Comparison of ENCODE assay signal across 19 cellular contexts in the genomic region with DNA sequence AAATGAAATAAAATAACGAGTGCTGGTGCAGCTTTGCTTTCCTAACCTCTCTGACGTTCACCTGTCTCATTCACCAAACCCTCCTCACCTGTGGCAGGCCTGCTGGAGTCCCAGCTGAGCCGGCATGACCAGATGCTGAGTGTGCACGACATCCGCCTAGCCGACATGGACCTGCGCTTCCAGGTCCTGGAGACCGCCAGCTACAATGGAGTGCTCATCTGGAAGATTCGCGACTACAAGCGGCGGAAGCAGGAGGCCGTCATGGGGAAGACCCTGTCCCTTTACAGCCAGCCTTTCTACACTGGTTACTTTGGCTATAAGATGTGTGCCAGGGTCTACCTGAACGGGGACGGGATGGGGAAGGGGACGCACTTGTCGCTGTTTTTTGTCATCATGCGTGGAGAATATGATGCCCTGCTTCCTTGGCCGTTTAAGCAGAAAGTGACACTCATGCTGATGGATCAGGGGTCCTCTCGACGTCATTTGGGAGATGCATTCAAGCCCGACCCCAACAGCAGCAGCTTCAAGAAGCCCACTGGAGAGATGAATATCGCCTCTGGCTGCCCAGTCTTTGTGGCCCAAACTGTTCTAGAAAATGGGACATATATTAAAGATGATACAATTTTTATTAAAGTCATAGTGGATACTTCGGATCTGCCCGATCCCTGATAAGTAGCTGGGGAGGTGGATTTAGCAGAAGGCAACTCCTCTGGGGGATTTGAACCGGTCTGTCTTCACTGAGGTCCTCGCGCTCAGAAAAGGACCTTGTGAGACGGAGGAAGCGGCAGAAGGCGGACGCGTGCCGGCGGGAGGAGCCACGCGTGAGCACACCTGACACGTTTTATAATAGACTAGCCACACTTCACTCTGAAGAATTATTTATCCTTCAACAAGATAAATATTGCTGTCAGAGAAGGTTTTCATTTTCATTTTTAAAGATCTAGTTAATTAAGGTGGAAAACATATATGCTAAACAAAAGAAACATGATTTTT. TPM values are rescaled to one million over a fixed set of nuclear protein-coding genes. Genes with fewer than 3 reads are reported as not detected.
A peak's percentile ranks its signal among the peaks of the same experiment; 100 is the strongest.
DNase-seq lines count a peak whose midpoint lies in the region; ATAC-seq, FAIRE-seq and TF ChIP-seq lines count a peak whose summit lies in the region.
"Had no signal": no experiment of that assay in that cellular context is flagged by ENCODE, and none has a peak within 500 bp of the region (broad histone marks: within the 10 kb centered on the region; RNA-seq: fewer than 3 reads in every experiment).

No MANE protein-coding gene starts in this region.

- no peak for TF ChIP-seq POLR2A in endothelial cell of umbilical vein (IDR thresholded peaks at IDR 0.05; ENCODE audit: low read depth, low read length)

- dilution Hi-C loops in endothelial cell of umbilical vein (cut with MboI; ENCODE audit: extremely low pct_ligation_motif_present, low sequenced_read_pairs) = no loop called here

- intact Hi-C loops in cardiac septum (cut with DNase I) = no loop called here
- intact Hi-C loops in left ventricle myocardium inferior (cut with micrococcal nuclease) = no loop called here
- intact Hi-C loops in Panc1 (cut with micrococcal nuclease; ENCODE audit: unreplicated experiment) = no loop called here
- intact Hi-C loops in endothelial cell of umbilical vein (cut with micrococcal nuclease) = no loop called here
- intact Hi-C loops in upper lobe of right lung (cut with DNase I) = no loop called here

- TF ChIP-seq CTCF in left ventricle myocardium inferior (IDR thresholded peaks at IDR 0.05; ENCODE audit: borderline replicate concordance) (no peak), Panc1 (IDR thresholded peaks at IDR 0.05) (no peak), endothelial cell of umbilical vein (IDR thresholded peaks at IDR 0.05; ENCODE audit: extremely low read depth in 1 of 2, insufficient read depth in 1 of 2, low read depth in 1 of 2, low read length in 2 of 2) (no peak), upper lobe of right lung (IDR thresholded peaks at IDR 0.05) (no peak)

- H3K4me2 ChIP-seq in endothelial cell of umbilical vein (ENCODE audit: insufficient read depth, low read length) = no peak overlapping the region

- H3K4me1 ChIP-seq in left ventricle myocardium inferior (peaks cover 12% of the 10 kb centered on the region), Panc1 (ENCODE audit: control insufficient read depth, insufficient read depth, low read length) (no peaks in the 10 kb centered on the region), endothelial cell of umbilical vein (ENCODE audit: control insufficient read depth, extremely low read depth, insufficient read depth, low read length) (no peaks in the 10 kb centered on the region), upper lobe of right lung (no peaks in the 10 kb centered on the region)
- H3K4me1 ChIP-seq: HAP-1 had no signal

- no peak for FAIRE-seq in endothelial cell of umbilical vein (lab: Jason Lieb, UNC)
- FAIRE-seq: RCC 7860 had no signal

- BruUV-seq in Panc1 (replicated peaks; lab: Mats Ljungman, UMichigan) (TSS peak; percentile 57), endothelial cell of umbilical vein (replicated peaks; lab: Mats Ljungman, UMichigan) (TSS peak; percentile 15)

- no peak overlapping the region for H3K27ac ChIP-seq in left ventricle myocardium inferior (replicated peaks)
- no peak overlapping the region for H3K27ac ChIP-seq in Panc1 (ENCODE audit: low read length)
- no peak overlapping the region for H3K27ac ChIP-seq in endothelial cell of umbilical vein (ENCODE audit: insufficient read depth, low read depth, low read length)
- no peak overlapping the region for H3K27ac ChIP-seq in upper lobe of right lung

- H3K36me3 ChIP-seq in left ventricle myocardium inferior (peaks cover 31% of the 10 kb centered on the region), Panc1 (ENCODE audit: control insufficient read depth, insufficient read depth, low read length) (no peaks in the 10 kb centered on the region; the same call in 1 of the 2 replicates), endothelial cell of umbilical vein (ENCODE audit: control insufficient read depth in 2 of 2, extremely low read depth in 1 of 2, insufficient read depth in 2 of 2, low read length in 2 of 2) (peaks cover 0 to 15% of the 10 kb centered on the region in 2 experiments), upper lobe of right lung (peaks cover 38% of the 10 kb centered on the region)

- H2AFZ ChIP-seq in endothelial cell of umbilical vein (ENCODE audit: low read depth, low read length) = no peak overlapping the region

- H3K27me3 ChIP-seq in left ventricle myocardium inferior (ENCODE audit: low read depth) (no peaks in the 10 kb centered on the region), Panc1 (ENCODE audit: control insufficient read depth, insufficient read depth, low read length) (no peaks in the 10 kb centered on the region), endothelial cell of umbilical vein (ENCODE audit: control insufficient read depth in 2 of 2, insufficient read depth in 2 of 2, low read length in 2 of 2) (no peaks in the 10 kb centered on the region), upper lobe of right lung (no peaks in the 10 kb centered on the region)

- POLR2A ChIA-PET in Panc1 (lab: Charles Lee) (no interaction called here), endothelial cell of umbilical vein (lab: Charles Lee) (no interaction called here)

- H3K4me3 ChIP-seq in left ventricle myocardium inferior (no peak overlapping the region), Panc1 (ENCODE audit: low read depth in 2 of 2, low read length in 2 of 2) (no peak overlapping the region), endothelial cell of umbilical vein (replicated peaks in 1 of 3; ENCODE audit: insufficient read depth in 1 of 3, low read depth in 1 of 3, low read length in 3 of 3) (no peak overlapping the region), upper lobe of right lung (no peak overlapping the region)
- H3K4me3 ChIP-seq: HAP-1 had no signal

- H3K9me3 ChIP-seq in left ventricle myocardium inferior (replicated peaks) (no peaks in the 10 kb centered on the region), Panc1 (ENCODE audit: control insufficient read depth, insufficient read depth, low read depth, low read length) (no peaks in the 10 kb centered on the region), endothelial cell of umbilical vein (replicated peaks; ENCODE audit: control insufficient read depth, insufficient read depth, low read length) (no peaks in the 10 kb centered on the region), upper lobe of right lung (no peaks in the 10 kb centered on the region)

- no peak overlapping the region for H3K9ac ChIP-seq in endothelial cell of umbilical vein (replicated peaks; ENCODE audit: extremely low read depth, insufficient read depth, low read length)

- in situ Hi-C loops in Panc1 (cut with HindIII; ENCODE audit: low pct_unique_long_range_greater_than_20kb, low sequenced_read_pairs) = no loop called here

- H4K20me1 ChIP-seq in endothelial cell of umbilical vein (replicated peaks; ENCODE audit: control insufficient read depth, extremely low read depth, insufficient read depth, low read length) = no peaks in the 10 kb centered on the region

- DNase-seq in cardiac septum (ENCODE audit: low spot score) (peak; percentile 53), left ventricle myocardium inferior (no peak), Panc1 (ENCODE audit: low read depth, low spot score) (no peak), endothelial cell of umbilical vein (ENCODE audit: low read depth, low spot score) (no peak), upper lobe of right lung (peak; percentile 48), Ammon's horn (ENCODE audit: low spot score) (no peak), NCI-H526 (lab: John Stamatoyannopoulos, UW) (no peak), anterior cingulate cortex (lab: John Stamatoyannopoulos, UW) (no peak)
- DNase-seq: CD8-positive, alpha-beta T cell; DMS79 treated with DMSO at 0.1 percent for 48 hours; KBM-7; NCI-H1436; NCI-H2029 treated with DMSO at 0.1 percent for 48 hours; NCI-H510A; NCI-H82; SHP77 treated with DMSO at 0.1 percent for 48 hours had no signal

- ATAC-seq in Panc1 (no peak), upper lobe of right lung (no peak)
- ATAC-seq: CD8-positive, alpha-beta T cell had no signal

- H3K9me1 ChIP-seq in endothelial cell of umbilical vein (replicated peaks; ENCODE audit: control insufficient read depth, extremely low read depth, insufficient read depth, low read length) = no peaks in the 10 kb centered on the region

- H3K79me2 ChIP-seq in endothelial cell of umbilical vein (ENCODE audit: control insufficient read depth, insufficient read depth, low read length) = no peaks in the 10 kb centered on the region

- CTCF ChIA-PET in Panc1 (lab: Charles Lee) (no interaction called here), endothelial cell of umbilical vein (lab: Charles Lee) (no interaction called here)

TF ChIP-seq in endothelial cell of umbilical vein, 7 proteins besides CTCF, POLR2A, EP300 and RAD21:
- TF ChIP-seq EZH2 (IDR thresholded peaks at IDR 0.05; ENCODE audit: borderline replicate concordance, low read depth, low read length, severe bottlenecking) = no peak
- TF ChIP-seq, protein P1, sequence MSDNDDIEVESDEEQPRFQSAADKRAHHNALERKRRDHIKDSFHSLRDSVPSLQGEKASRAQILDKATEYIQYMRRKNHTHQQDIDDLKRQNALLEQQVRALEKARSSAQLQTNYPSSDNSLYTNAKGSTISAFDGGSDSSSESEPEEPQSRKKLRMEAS (IDR thresholded peaks at IDR 0.05; ENCODE audit: insufficient read depth, insufficient read length) = no peak
- TF ChIP-seq GATA2 (IDR thresholded peaks at IDR 0.05; ENCODE audit: insufficient read depth, insufficient read length, low read depth, low read length) = no peak
- no peak for TF ChIP-seq POLR2AphosphoS5 (IDR thresholded peaks at IDR 0.05; ENCODE audit: insufficient read depth, low read depth, low read length)
- no peak for TF ChIP-seq MYC (IDR thresholded peaks at IDR 0.05; ENCODE audit: low read depth, low read length)
- TF ChIP-seq JUN (IDR thresholded peaks at IDR 0.05; ENCODE audit: borderline replicate concordance, insufficient read depth, insufficient read length, low read depth) = no peak
- TF ChIP-seq FOS (IDR thresholded peaks at IDR 0.05; ENCODE audit: borderline replicate concordance, insufficient read depth, low read length) = no peak

RNA-seq across cellular contexts. Expression of a gene that starts 17.1 kb away (rescaled TPM):
- total RNA-seq in cardiac septum (not detected), left ventricle myocardium inferior (not detected), Panc1 (2021; ENCODE audit: unreplicated experiment) (0.44 TPM), endothelial cell of umbilical vein (not detected in 2 replicates), upper lobe of right lung (19.8 TPM)
- 0.97 TPM for polyA plus RNA-seq in Panc1 (2012; ENCODE audit: insufficient read length)
- polyA plus RNA-seq in endothelial cell of umbilical vein = 0.03 and 0.05 TPM in 2 replicates
- polyA plus RNA-seq in endothelial cell of umbilical vein (2011; cell fraction: cytosol; rRNA removed) = not detected in 2 replicates
- polyA plus RNA-seq in endothelial cell of umbilical vein (2011; cell fraction: nucleus; rRNA removed) = 0.13 and 0.25 TPM in 2 replicates
- not detected in 2 replicates for polyA plus RNA-seq in endothelial cell of umbilical vein (2012)
- not detected in 2 replicates for polyA minus RNA-seq in endothelial cell of umbilical vein
- not detected for polyA minus RNA-seq in endothelial cell of umbilical vein (2011; cell fraction: cytosol; rRNA and poly(A)+ RNA removed)
- 0.19 TPM in 1 of 2 replicates, not detected in the other for polyA minus RNA-seq in endothelial cell of umbilical vein (2011; cell fraction: nucleus; rRNA and poly(A)+ RNA removed)
- total RNA-seq: G401 had no signal

Comparison
In these comparisons a context has a peak if more than half of its experiments do, and no peak if none do; other contexts are left out.
1. DNase-seq: peak in cardiac septum (single experiment) and upper lobe of right lung (single experiment); none in left ventricle myocardium inferior (single experiment), Panc1 (single experiment), endothelial cell of umbilical vein (single experiment), Ammon's horn (single experiment), NCI-H526 (0 of 2) and anterior cingulate cortex (0 of 58).
2. RNA of a gene that starts 17.1 kb away (total RNA-seq): 19.8 TPM in upper lobe of right lung (single experiment); 0.44 TPM in Panc1 (single experiment), not detected in endothelial cell of umbilical vein, not detected in cardiac septum (single experiment) and not detected in left ventricle myocardium inferior (single experiment); every median in the first group is over 10 times any median in the second.